ENCODE assay signal across 17 cellular contexts in genomic region chr12:53578783-53579182, GRCh38. TPM values are rescaled to one million over a fixed set of nuclear protein-coding genes. Genes with fewer than 3 reads are reported as not detected.
A peak's percentile ranks its signal among the peaks of the same experiment; 100 is the strongest.
DNase-seq lines count a peak whose midpoint lies in the region; ATAC-seq and TF ChIP-seq lines count a peak whose summit lies in the region.
"Had no signal": no experiment of that assay in that cellular context is flagged by ENCODE, and none has a peak within 500 bp of the region (broad histone marks: within the 10 kb centered on the region; RNA-seq: fewer than 3 reads in every experiment).

No MANE protein-coding gene starts in this region.

- no peak overlapping the region for H3K4me2 ChIP-seq in osteoblast (ENCODE audit: insufficient read depth, low read length)
- H3K4me2 ChIP-seq: BLaER1 had no signal

- H3K27me3 Mint-ChIP-seq in dendritic cell treated with granulocyte-macrophage colony-stimulating factor and Interleukin-4, amounts not matched to agents 40 ng/mL and 50 ng/mL, for 4 days, result no peaks in the 10 kb centered on the region
- H3K27me3 Mint-ChIP-seq in CD4-positive, alpha-beta memory T cell, result no peaks in the 10 kb centered on the region

- POLR2A ChIA-PET in Panc1 (lab: Charles Lee), result interaction anchor here (0.6 kb wide), 2 partner anchors 21 to 37 kb away, joined by 3 read pairs; no protein-coding TSS in a partner anchor
- POLR2A ChIA-PET in CD4-positive, alpha-beta memory T cell (lab: Charles Lee; ENCODE audit: partially characterized antibody), result interaction anchor here (0.6 kb wide), 1 partner anchor 9 kb away, joined by 3 read pairs; no protein-coding TSS in a partner anchor

- in situ Hi-C loops in Panc1 (cut with HindIII; ENCODE audit: low pct_unique_long_range_greater_than_20kb, low sequenced_read_pairs), result no loop called here

- H3K4me3 Mint-ChIP-seq in dendritic cell treated with granulocyte-macrophage colony-stimulating factor and Interleukin-4, amounts not matched to agents 40 ng/mL and 50 ng/mL, for 4 days, result no peak overlapping the region
- no peak overlapping the region for H3K4me3 Mint-ChIP-seq in CD4-positive, alpha-beta memory T cell
- H3K4me3 Mint-ChIP-seq: CD14-positive monocyte; CD8-positive, alpha-beta T cell had no signal

- H3K79me2 ChIP-seq in osteoblast (ENCODE audit: insufficient read depth, low read length), result peaks cover 36% of the 10 kb centered on the region

- H3K4me1 ChIP-seq in Panc1 (ENCODE audit: control insufficient read depth, insufficient read depth, low read length) (no peaks in the 10 kb centered on the region), osteoblast (ENCODE audit: insufficient read depth, low read length) (peaks cover 18% of the 10 kb centered on the region)
- no peaks in the 10 kb centered on the region for H3K4me1 ChIP-seq in CD4-positive, alpha-beta memory T cell (ENCODE audit: insufficient read depth, low read length)

- peaks cover 50% of the 10 kb centered on the region for H3K4me1 Mint-ChIP-seq in dendritic cell treated with granulocyte-macrophage colony-stimulating factor and Interleukin-4, amounts not matched to agents 40 ng/mL and 50 ng/mL, for 4 days (ENCODE audit: low read depth)
- H3K4me1 Mint-ChIP-seq in CD4-positive, alpha-beta memory T cell, result peaks cover 5 to 16% (median 12%) of the 10 kb centered on the region in 4 donors

- DNase-seq in ELF-1 (ENCODE audit: low read depth, low spot score) (peak; percentile 21), Panc1 (ENCODE audit: low read depth, low spot score) (no peak), osteoblast (ENCODE audit: insufficient read length, low spot score, missing footprints) (peak; percentile 14), dermis blood vessel endothelial cell (no peak), NK-92 (lab: John Stamatoyannopoulos, UW; ENCODE audit: unreplicated experiment) (no peak), T-helper 2 cell (no peak)
- no peak for DNase-seq in CD4-positive, alpha-beta memory T cell
- DNase-seq: 8988T; Calu3; CD8-positive, alpha-beta T cell; DMS79 treated with DMSO at 0.1 percent for 48 hours; GOT3; HCEC 1CT had no signal

- peaks cover 11% of the 10 kb centered on the region for H4K20me1 ChIP-seq in osteoblast (ENCODE audit: insufficient read depth, low read length)

- H3K4me3 ChIP-seq in Panc1 (ENCODE audit: low read depth in 2 of 2, low read length in 2 of 2) (no peak overlapping the region), osteoblast (ENCODE audit: insufficient read depth, low read length) (no peak overlapping the region)
- no peak overlapping the region for H3K4me3 ChIP-seq in CD4-positive, alpha-beta memory T cell (ENCODE audit: low read length in 2 of 2)
- H3K4me3 ChIP-seq: BLaER1 had no signal

- CTCF ChIA-PET in Panc1 (lab: Charles Lee), result interaction anchor here (0.6 kb wide), 1 partner anchor 8 kb away, joined by 9 read pairs; no protein-coding TSS in a partner anchor
- CTCF ChIA-PET in CD4-positive, alpha-beta memory T cell (lab: Charles Lee; ENCODE audit: partially characterized antibody), result interaction anchor here (0.6 to 0.7 kb wide), 2 partner anchors 169 to 234 kb away, joined by 3 read pairs; no protein-coding TSS in a partner anchor

- H3K27me3 ChIP-seq in Panc1 (ENCODE audit: control insufficient read depth, insufficient read depth, low read length), result no peaks in the 10 kb centered on the region
- no peaks in the 10 kb centered on the region for H3K27me3 ChIP-seq in osteoblast (ENCODE audit: insufficient read depth, low read length)
- H3K27me3 ChIP-seq in CD4-positive, alpha-beta memory T cell (ENCODE audit: insufficient read depth, low read length), result no peaks in the 10 kb centered on the region
- H3K27me3 ChIP-seq: BLaER1 had no signal

- no TSS peak for BruUV-seq in Panc1 (replicated peaks; lab: Mats Ljungman, UMichigan)

- no peaks in the 10 kb centered on the region for H3K9me3 ChIP-seq in Panc1 (ENCODE audit: control insufficient read depth, insufficient read depth, low read depth, low read length)
- H3K9me3 ChIP-seq in osteoblast (ENCODE audit: low read depth, low read length), result no peaks in the 10 kb centered on the region
- H3K9me3 ChIP-seq in CD4-positive, alpha-beta memory T cell (ENCODE audit: control insufficient read depth in 1 of 2, low read length in 2 of 2), result no peaks in the 10 kb centered on the region
- H3K9me3 ChIP-seq: BLaER1 had no signal

- H3K27ac Mint-ChIP-seq in dendritic cell treated with granulocyte-macrophage colony-stimulating factor and Interleukin-4, amounts not matched to agents 40 ng/mL and 50 ng/mL, for 4 days, result peak overlapping the region; percentile 84
- H3K27ac Mint-ChIP-seq in CD4-positive, alpha-beta memory T cell, result no peak overlapping the region
- H3K27ac Mint-ChIP-seq: CD8-positive, alpha-beta T cell had no signal

- H3K9me3 Mint-ChIP-seq in dendritic cell treated with granulocyte-macrophage colony-stimulating factor and Interleukin-4, amounts not matched to agents 40 ng/mL and 50 ng/mL, for 4 days, result no peaks in the 10 kb centered on the region
- H3K9me3 Mint-ChIP-seq in CD4-positive, alpha-beta memory T cell, result no peaks in the 10 kb centered on the region
- H3K9me3 Mint-ChIP-seq: CD8-positive, alpha-beta T cell had no signal

- peak; percentile 41; the same call in 1 of the 2 replicates for ATAC-seq in Panc1
- ATAC-seq: CD8-positive, alpha-beta T cell had no signal

- H2AFZ ChIP-seq in osteoblast (ENCODE audit: low read length), result no peak overlapping the region

- no peak overlapping the region for H3K27ac ChIP-seq in Panc1 (ENCODE audit: low read length)
- no peak overlapping the region for H3K27ac ChIP-seq in osteoblast (ENCODE audit: low read depth, low read length)
- H3K27ac ChIP-seq in CD4-positive, alpha-beta memory T cell (ENCODE audit: low read depth, low read length), result no peak overlapping the region
- H3K27ac ChIP-seq: BLaER1, HL-60 had no signal

- intact Hi-C loops in Panc1 (cut with micrococcal nuclease; ENCODE audit: unreplicated experiment), result no loop called here
- intact Hi-C loops in dendritic cell treated with granulocyte-macrophage colony-stimulating factor and Interleukin-4, amounts not matched to agents 40 ng/mL and 50 ng/mL, for 4 days (cut with micrococcal nuclease), result loop anchor here (5.0 kb wide), 1 partner anchor 39 kb away; no protein-coding TSS in a partner anchor
- intact Hi-C loops in CD4-positive, alpha-beta memory T cell (cut with micrococcal nuclease), result no loop called here

- peaks cover 26% of the 10 kb centered on the region for H3K36me3 Mint-ChIP-seq in dendritic cell treated with granulocyte-macrophage colony-stimulating factor and Interleukin-4, amounts not matched to agents 40 ng/mL and 50 ng/mL, for 4 days (ENCODE audit: low read depth)
- H3K36me3 Mint-ChIP-seq in CD4-positive, alpha-beta memory T cell, result peaks cover 10 to 25% of the 10 kb centered on the region in 2 donors

- no peak for TF ChIP-seq CTCF in Panc1 (IDR thresholded peaks at IDR 0.05)
- TF ChIP-seq CTCF in osteoblast (IDR thresholded peaks at IDR 0.05; ENCODE audit: extremely low read depth, low read depth, low read length), result no peak

- H3K36me3 ChIP-seq in Panc1 (ENCODE audit: control insufficient read depth, insufficient read depth, low read length), result no peaks in the 10 kb centered on the region
- H3K36me3 ChIP-seq in osteoblast (ENCODE audit: insufficient read depth, low read length), result no peaks in the 10 kb centered on the region
- no peaks in the 10 kb centered on the region for H3K36me3 ChIP-seq in CD4-positive, alpha-beta memory T cell (ENCODE audit: insufficient read depth, low read length)

RNA-seq across cellular contexts. Expression of gene ATF7, which starts 47.4 kb away (rescaled TPM):
- total RNA-seq in Panc1 (2021; ENCODE audit: unreplicated experiment) (29.5 TPM), osteoblast (14.4 and 17.4 TPM in 2 replicates), dermis blood vessel endothelial cell (12.9 and 14.9 TPM in 2 replicates)
- polyA plus RNA-seq in Panc1 (2012; ENCODE audit: insufficient read length), result 15.8 TPM
- total RNA-seq in CD4-positive, alpha-beta memory T cell, result 10 to 100 TPM; 26.8 to 35.8 TPM
- polyA plus RNA-seq in CD4-positive, alpha-beta memory T cell, result 10 to 100 TPM; 16.3 to 16.4 TPM

Comparison
In these comparisons a context has a peak if more than half of its experiments do, and no peak if none do; other contexts are left out.
1. DNase-seq: peak in ELF-1 (single experiment) and osteoblast (single experiment); none in Panc1 (single experiment), CD4-positive, alpha-beta memory T cell (0 of 5), dermis blood vessel endothelial cell (single experiment), NK-92 (single experiment) and T-helper 2 cell (0 of 5).